In genomic region chr15:28378364-28378763, GRCh38 we compare ENCODE assay signal across 2 cellular contexts. TPM values are rescaled to one million over a fixed set of nuclear protein-coding genes. Genes with fewer than 3 reads are reported as not detected.
"Had no signal": no experiment of that assay in that cellular context is flagged by ENCODE, and none has a peak within 500 bp of the region (broad histone marks: within the 10 kb centered on the region; RNA-seq: fewer than 3 reads in every experiment).

TSS of gene GOLGA8F (plus strand) at chr15:28378664. CDS start at chr15:28378762, 98 bp downstream.

RNA-seq across cellular contexts. Expression of gene GOLGA8F, which starts in this region (rescaled TPM):
- total RNA-seq: MCF 10A, NCI-H460 had no signal
